ENCODE assay signal across 16 cellular contexts in genomic region chr2:1569879-1570450, GRCh38.
DNase-seq lines count a peak whose midpoint lies in the region; ATAC-seq and TF ChIP-seq lines count a peak whose summit lies in the region.
"Had no signal": no experiment of that assay in that cellular context is flagged by ENCODE, and none has a peak within 500 bp of the region (broad histone marks: within the 10 kb centered on the region; RNA-seq: fewer than 3 reads in every experiment).

No MANE protein-coding gene starts in this region.

- no peak for TF ChIP-seq POLR2A in adrenal gland (IDR thresholded peaks at IDR 0.05)

- no peak overlapping the region for H3K4me3 ChIP-seq in endodermal cell (ENCODE audit: low read length)
- H3K4me3 ChIP-seq in neuronal stem cell (ENCODE audit: low read length in 2 of 2) = no peak overlapping the region
- H3K4me3 ChIP-seq in adrenal gland = no peak overlapping the region
- H3K4me3 ChIP-seq: BLaER1 had no signal

- no peak overlapping the region for H3K27ac ChIP-seq in endodermal cell (ENCODE audit: low read depth, low read length)
- H3K27ac ChIP-seq in neuronal stem cell (replicated peaks; ENCODE audit: low read length) = no peak overlapping the region
- H3K27ac ChIP-seq in adrenal gland = no peak overlapping the region
- H3K27ac ChIP-seq: 22Rv1, BLaER1 had no signal

- H3K9ac ChIP-seq in endodermal cell (ENCODE audit: extremely low read depth, low read length, poor library complexity, severe bottlenecking) (no peak overlapping the region), neuronal stem cell (ENCODE audit: low read depth, low read length, poor library complexity) (no peak overlapping the region)
- H3K9ac ChIP-seq: BLaER1 had no signal

- no peaks in the 10 kb centered on the region for H3K36me3 ChIP-seq in endodermal cell (ENCODE audit: control insufficient read depth, insufficient read depth, low read length)
- H3K36me3 ChIP-seq in neuronal stem cell (replicated peaks in 1 of 2; ENCODE audit: control insufficient read depth in 2 of 2, insufficient read depth in 2 of 2, low read length in 2 of 2) = no peaks in the 10 kb centered on the region
- no peaks in the 10 kb centered on the region for H3K36me3 ChIP-seq in adrenal gland (replicated peaks in 1 of 2)
- H3K36me3 ChIP-seq: BLaER1 had no signal

- H2AK5ac ChIP-seq in neuronal stem cell (ENCODE audit: low read depth, low read length) = no peak overlapping the region

- DNase-seq in activated CD4-positive, CD25-positive, alpha-beta regulatory T cell treated with anti-CD3 and anti-CD28 coated beads, Interleukin-2, amount 50 U/mL, for 72 hours = peak; percentile 19
- DNase-seq in endodermal cell = peak; percentile 44
- DNase-seq in neuronal stem cell (ENCODE audit: low spot score) = no peak
- no peak for DNase-seq in stimulated activated effector memory CD8-positive, alpha-beta T cell treated with anti-CD3 and anti-CD28 coated beads, Interleukin-12 subunit alpha, Interleukin-12 subunit beta, amount 100 ng/mL, for 72 hours (ENCODE audit: low spot score in 2 of 2)
- no peak for DNase-seq in adrenal gland
- DNase-seq in effector CD4-positive, alpha-beta T cell = no peak
- DNase-seq in NOMO-1 (lab: John Stamatoyannopoulos, UW; ENCODE audit: unreplicated experiment in 2 of 2) = no peak
- DNase-seq: AML-193; CD4-positive, CD25-positive, alpha-beta regulatory T cell; DMS53; GF-D8; GOT3 had no signal

- H2BK15ac ChIP-seq in neuronal stem cell (ENCODE audit: low read length) = no peak overlapping the region

- WGBS in endodermal cell (ENCODE audit: insufficient coverage in 1 of 2, insufficient read length in 1 of 2), 2 experiments = 89 to 92% methylated on average over 6 to 10 of the region's 10 CpGs
- WGBS in neuronal stem cell (ENCODE audit: extremely low coverage in 2 of 2, insufficient read length in 2 of 2, insufficient replicate concordance in 1 of 2), 2 donors = no CpG with 5 or more reads among the region's 10 CpGs
- 75 to 83% (median 80%) methylated on average over 10 of the region's 10 CpGs for WGBS in adrenal gland, 4 donors

- H3K9me3 Mint-ChIP-seq in endodermal cell = peaks cover 13% of the 10 kb centered on the region
- peaks cover 3% of the 10 kb centered on the region for H3K9me3 Mint-ChIP-seq in stimulated activated effector memory CD8-positive, alpha-beta T cell treated with anti-CD3 and anti-CD28 coated beads, Interleukin-12 subunit alpha, Interleukin-12 subunit beta, amount 100 ng/mL, for 72 hours

- H2BK12ac ChIP-seq in neuronal stem cell (ENCODE audit: low read length) = peak overlapping the region; percentile 90

- H3K23ac ChIP-seq in neuronal stem cell (ENCODE audit: low read depth, low read length, poor library complexity) = no peak overlapping the region

- TF ChIP-seq CTCF in endodermal cell (conservative IDR thresholded peaks at IDR 0.05) (no peak), adrenal gland (IDR thresholded peaks at IDR 0.05) (no peak)

- intact Hi-C loops in adrenal gland (cut with DNase I) = no loop called here

- peak overlapping the region; percentile 97 for H3K14ac ChIP-seq in neuronal stem cell (ENCODE audit: low read length)

- H3K27ac Mint-ChIP-seq in endodermal cell = no peak overlapping the region
- H3K27ac Mint-ChIP-seq in stimulated activated effector memory CD8-positive, alpha-beta T cell treated with anti-CD3 and anti-CD28 coated beads, Interleukin-12 subunit alpha, Interleukin-12 subunit beta, amount 100 ng/mL, for 72 hours = no peak overlapping the region
- H3K27ac Mint-ChIP-seq: CD4-positive, CD25-positive, alpha-beta regulatory T cell; H9 had no signal

- H3K4me1 ChIP-seq in endodermal cell (ENCODE audit: control insufficient read depth, insufficient read depth, low read length) (no peaks in the 10 kb centered on the region), neuronal stem cell (ENCODE audit: control insufficient read depth in 2 of 2, insufficient read depth in 1 of 2, low read depth in 1 of 2, low read length in 2 of 2) (peaks cover 0 to 2% of the 10 kb centered on the region in 2 donors), adrenal gland (replicated peaks in 1 of 2) (no peaks in the 10 kb centered on the region)

- no peak overlapping the region for H4K8ac ChIP-seq in neuronal stem cell (ENCODE audit: low read depth, low read length)

- peaks cover 32% of the 10 kb centered on the region for H3K27me3 Mint-ChIP-seq in endodermal cell (ENCODE audit: insufficient read depth)
- H3K27me3 Mint-ChIP-seq: CD4-positive, CD25-positive, alpha-beta regulatory T cell had no signal

- H2AFZ ChIP-seq in neuronal stem cell (ENCODE audit: low read length) = no peak overlapping the region

- peak overlapping the region; percentile 61 for H2BK120ac ChIP-seq in neuronal stem cell (ENCODE audit: low read depth, low read length)

- no peaks in the 10 kb centered on the region for H3K27me3 ChIP-seq in endodermal cell (ENCODE audit: control insufficient read depth, insufficient read depth, low read length, poor library complexity, severe bottlenecking)
- no peaks in the 10 kb centered on the region for H3K27me3 ChIP-seq in neuronal stem cell (ENCODE audit: control insufficient read depth in 3 of 3, insufficient read depth in 3 of 3, low read depth in 1 of 3, low read length in 3 of 3)
- H3K27me3 ChIP-seq in adrenal gland = no peaks in the 10 kb centered on the region
- H3K27me3 ChIP-seq: BLaER1 had no signal

- no peak overlapping the region for H3K4ac ChIP-seq in neuronal stem cell (ENCODE audit: low read length)

- H3K4me3 Mint-ChIP-seq in endodermal cell = no peak overlapping the region
- H3K4me3 Mint-ChIP-seq in stimulated activated effector memory CD8-positive, alpha-beta T cell treated with anti-CD3 and anti-CD28 coated beads, Interleukin-12 subunit alpha, Interleukin-12 subunit beta, amount 100 ng/mL, for 72 hours = no peak overlapping the region
- H3K4me3 Mint-ChIP-seq: H9 had no signal

- H4K91ac ChIP-seq in neuronal stem cell (ENCODE audit: low read depth, low read length, poor library complexity) = no peak overlapping the region

- H3K4me1 Mint-ChIP-seq in endodermal cell = peaks cover 7% of the 10 kb centered on the region
- H3K4me1 Mint-ChIP-seq in stimulated activated effector memory CD8-positive, alpha-beta T cell treated with anti-CD3 and anti-CD28 coated beads, Interleukin-12 subunit alpha, Interleukin-12 subunit beta, amount 100 ng/mL, for 72 hours = no peaks in the 10 kb centered on the region
- H3K4me1 Mint-ChIP-seq: CD4-positive, CD25-positive, alpha-beta regulatory T cell had no signal

- H3K79me1 ChIP-seq in neuronal stem cell (ENCODE audit: low read depth, low read length) = peaks cover 3% of the 10 kb centered on the region

- H3K9me3 ChIP-seq in endodermal cell (ENCODE audit: control insufficient read depth, low read length) = no peaks in the 10 kb centered on the region
- H3K9me3 ChIP-seq in neuronal stem cell (replicated peaks in 1 of 2; ENCODE audit: control insufficient read depth in 2 of 2, insufficient read depth in 1 of 2, low read depth in 1 of 2, low read length in 2 of 2) = peaks cover 0 to 4% of the 10 kb centered on the region in 2 donors
- H3K9me3 ChIP-seq in adrenal gland (replicated peaks in 1 of 3) = no peaks in the 10 kb centered on the region

- no peak overlapping the region for H3K4me2 ChIP-seq in neuronal stem cell (ENCODE audit: insufficient read depth, low read length, poor library complexity, severe bottlenecking)
- H3K4me2 ChIP-seq: BLaER1 had no signal

- no peak overlapping the region for H2BK5ac ChIP-seq in neuronal stem cell (ENCODE audit: low read length)

- H3K18ac ChIP-seq in neuronal stem cell (ENCODE audit: low read length) = peak overlapping the region; percentile 64

- H3K36me3 Mint-ChIP-seq in endodermal cell (ENCODE audit: low read depth) = peaks cover 2% of the 10 kb centered on the region
- H3K36me3 Mint-ChIP-seq in stimulated activated effector memory CD8-positive, alpha-beta T cell treated with anti-CD3 and anti-CD28 coated beads, Interleukin-12 subunit alpha, Interleukin-12 subunit beta, amount 100 ng/mL, for 72 hours = no peaks in the 10 kb centered on the region
- H3K36me3 Mint-ChIP-seq: CD4-positive, CD25-positive, alpha-beta regulatory T cell had no signal

- no peak for ATAC-seq in activated CD4-positive, CD25-positive, alpha-beta regulatory T cell treated with anti-CD3 and anti-CD28 coated beads, Interleukin-2, amount 50 U/mL, for 24 hours
- ATAC-seq in stimulated activated effector memory CD8-positive, alpha-beta T cell treated with anti-CD3 and anti-CD28 coated beads, Interleukin-12 subunit alpha, Interleukin-12 subunit beta, amount 100 ng/mL, for 72 hours = peak; percentile 19

Comparison
In these comparisons a context has a peak if more than half of its experiments do, and no peak if none do; other contexts are left out.
1. DNase-seq: peak in activated CD4-positive, CD25-positive, alpha-beta regulatory T cell treated with anti-CD3 and anti-CD28 coated beads, Interleukin-2, amount 50 U/mL, for 72 hours (single experiment) and endodermal cell (single experiment); none in neuronal stem cell (single experiment), stimulated activated effector memory CD8-positive, alpha-beta T cell treated with anti-CD3 and anti-CD28 coated beads, Interleukin-12 subunit alpha, Interleukin-12 subunit beta, amount 100 ng/mL, for 72 hours (0 of 2), adrenal gland (0 of 7), effector CD4-positive, alpha-beta T cell (single experiment) and NOMO-1 (0 of 2).